26 cellular contexts compared by ENCODE assay signal in the genomic region with DNA sequence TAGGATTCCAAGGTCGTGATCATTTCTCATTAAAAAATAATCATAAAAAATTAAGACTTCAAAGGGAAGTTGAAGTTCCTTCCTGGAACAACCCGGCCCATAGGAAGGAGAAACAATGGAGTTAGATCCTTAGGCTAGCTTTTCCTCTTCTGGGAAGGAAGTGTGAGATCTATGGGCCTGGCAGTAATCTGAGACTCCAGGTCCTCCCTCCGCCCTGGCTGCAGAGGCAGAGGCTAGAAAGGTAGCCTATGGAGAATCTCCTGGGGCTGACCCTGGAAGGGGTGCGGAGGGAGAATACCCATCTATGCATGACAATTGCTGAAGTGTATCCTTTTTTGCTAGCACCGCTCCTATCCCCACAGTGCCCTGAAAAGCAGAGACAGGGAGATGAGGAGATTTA.
"Had no signal": no experiment of that assay in that cellular context is flagged by ENCODE, and none has a peak within 500 bp of the region (broad histone marks: within the 10 kb centered on the region; RNA-seq: fewer than 3 reads in every experiment).

No MANE protein-coding gene starts in this region.

- H3K4me3 Mint-ChIP-seq: activated CD4-positive, alpha-beta T cell treated with anti-CD3 and anti-CD28 coated beads, Interleukin-2, amount 10 ng/mL, durations not matched to agents 24 days and 14 days; activated CD8-positive, alpha-beta memory T cell treated with anti-CD3 and anti-CD28 coated beads, Interleukin-2, amount 10 ng/mL, durations not matched to agents 7 days and 5 days; activated CD8-positive, alpha-beta T cell treated with anti-CD3 and anti-CD28 coated beads for 36 hours; activated T-helper 17 cell treated with anti-CD3 and anti-CD28 coated beads, Interleukin-2, amount 50 U/mL, for 72 hours; brain; immature natural killer cell; naive thymus-derived CD4-positive, alpha-beta T cell; stimulated activated naive B cell treated with anti-CD40 and anti-IgM and Interleukin-4, amounts not matched to agents 10 μg/mL and 1 μg/mL and 100 μg/mL, for 72 hours had no signal

- H3K27me3 Mint-ChIP-seq: activated CD8-positive, alpha-beta T cell treated with anti-CD3 and anti-CD28 coated beads for 36 hours; activated T-helper 17 cell treated with anti-CD3 and anti-CD28 coated beads, Interleukin-2, amount 50 U/mL, for 72 hours had no signal

- H3K4me2 ChIP-seq: smooth muscle cell had no signal

- H3K9me3 Mint-ChIP-seq: activated CD8-positive, alpha-beta T cell treated with anti-CD3 and anti-CD28 coated beads for 36 hours; activated T-helper 17 cell treated with anti-CD3 and anti-CD28 coated beads, Interleukin-2, amount 50 U/mL, for 72 hours; immature natural killer cell; stimulated activated naive B cell treated with anti-CD40 and anti-IgM and Interleukin-4, amounts not matched to agents 10 μg/mL and 1 μg/mL and 100 μg/mL, for 72 hours had no signal

- H3K27ac ChIP-seq: lower lobe of right lung, ovary, prostate gland, transverse colon had no signal

- H3K27ac Mint-ChIP-seq: activated CD4-positive, alpha-beta T cell treated with anti-CD3 and anti-CD28 coated beads, Interleukin-2, amount 10 ng/mL, durations not matched to agents 24 days and 14 days; activated CD8-positive, alpha-beta memory T cell treated with anti-CD3 and anti-CD28 coated beads, Interleukin-2, amount 10 ng/mL, durations not matched to agents 7 days and 5 days; activated CD8-positive, alpha-beta T cell treated with anti-CD3 and anti-CD28 coated beads for 36 hours; activated naive CD4-positive, alpha-beta T cell treated with anti-CD3 and anti-CD28 coated beads, Interleukin-2, amount 50 U/mL, for 72 hours; activated T-helper 17 cell treated with anti-CD3 and anti-CD28 coated beads, Interleukin-2, amount 50 U/mL, for 72 hours; brain; immature natural killer cell; naive thymus-derived CD4-positive, alpha-beta T cell; stimulated activated naive B cell treated with anti-CD40 and anti-IgM and Interleukin-4, amounts not matched to agents 10 μg/mL and 1 μg/mL and 100 μg/mL, for 72 hours had no signal

- H3K36me3 ChIP-seq: lower lobe of right lung, ovary, prostate gland, transverse colon had no signal

- H3K36me3 Mint-ChIP-seq: activated CD8-positive, alpha-beta memory T cell treated with anti-CD3 and anti-CD28 coated beads, Interleukin-2, amount 10 ng/mL, durations not matched to agents 7 days and 5 days; activated naive CD4-positive, alpha-beta T cell treated with anti-CD3 and anti-CD28 coated beads, Interleukin-2, amount 50 U/mL, for 72 hours; brain; naive thymus-derived CD4-positive, alpha-beta T cell; stimulated activated naive B cell treated with anti-CD40 and anti-IgM and Interleukin-4, amounts not matched to agents 10 μg/mL and 1 μg/mL and 100 μg/mL, for 72 hours had no signal

- FAIRE-seq: endothelial cell of umbilical vein, urothelium cell line had no signal

- DNase-seq: activated CD4-positive, alpha-beta T cell treated with anti-CD3 and anti-CD28 coated beads, Interleukin-2, amount 10 ng/mL, durations not matched to agents 24 days and 14 days; activated CD8-positive, alpha-beta memory T cell treated with anti-CD3 and anti-CD28 coated beads, Interleukin-2, amount 10 ng/mL, durations not matched to agents 7 days and 5 days; activated CD8-positive, alpha-beta T cell treated with anti-CD3 and anti-CD28 coated beads for 36 hours; aorta; caudate nucleus; effector memory CD4-positive, alpha-beta T cell; foreskin melanocyte; glutamatergic neuron; hypothalamus; immature natural killer cell; lower lobe of right lung; naive thymus-derived CD4-positive, alpha-beta T cell; ovary; stimulated activated CD4-positive, alpha-beta T cell treated with anti-CD3 and anti-CD28 coated beads, Interleukin-15, amount 100 ng/mL, for 24 hours; stimulated activated naive B cell treated with anti-CD40 and anti-IgM and Interleukin-4, amounts not matched to agents 10 μg/mL and 1 μg/mL and 100 μg/mL, for 72 hours; transverse colon had no signal

- H3K4me1 ChIP-seq: prostate gland had no signal

- H3K4me1 Mint-ChIP-seq: activated CD4-positive, alpha-beta T cell treated with anti-CD3 and anti-CD28 coated beads, Interleukin-2, amount 10 ng/mL, durations not matched to agents 24 days and 14 days; activated CD8-positive, alpha-beta memory T cell treated with anti-CD3 and anti-CD28 coated beads, Interleukin-2, amount 10 ng/mL, durations not matched to agents 7 days and 5 days; activated T-helper 17 cell treated with anti-CD3 and anti-CD28 coated beads, Interleukin-2, amount 50 U/mL, for 72 hours; brain; immature natural killer cell; stimulated activated naive B cell treated with anti-CD40 and anti-IgM and Interleukin-4, amounts not matched to agents 10 μg/mL and 1 μg/mL and 100 μg/mL, for 72 hours had no signal

- H3K27me3 ChIP-seq: ovary, transverse colon had no signal

- H3K4me3 ChIP-seq: lower lobe of right lung, ovary, prostate gland, smooth muscle cell, transverse colon had no signal

- H3K9me3 ChIP-seq: lower lobe of right lung, ovary, prostate gland, transverse colon had no signal

- ATAC-seq: activated CD4-positive, CD25-positive, alpha-beta regulatory T cell treated with anti-CD3 and anti-CD28 coated beads, Interleukin-2, amount 50 U/mL, for 24 hours; activated CD8-positive, alpha-beta memory T cell treated with anti-CD3 and anti-CD28 coated beads, Interleukin-2, amount 10 ng/mL, durations not matched to agents 7 days and 5 days; activated CD8-positive, alpha-beta T cell treated with anti-CD3 and anti-CD28 coated beads for 36 hours; activated naive CD4-positive, alpha-beta T cell treated with anti-CD3 and anti-CD28 coated beads, Interleukin-2, amount 50 U/mL, for 72 hours; activated T-helper 17 cell treated with anti-CD3 and anti-CD28 coated beads, Interleukin-2, amount 50 U/mL, for 72 hours; esophagus mucosa; lower lobe of right lung; naive thymus-derived CD4-positive, alpha-beta T cell; sciatic nerve; stimulated activated naive B cell treated with anti-CD40 and anti-IgM and Interleukin-4, amounts not matched to agents 10 μg/mL and 1 μg/mL and 100 μg/mL, for 72 hours had no signal
